ENCODE assay signal across 15 cellular contexts in genomic region chr2:156565066-156565710, GRCh38.
A peak's percentile ranks its signal among the peaks of the same experiment; 100 is the strongest.
DNase-seq lines count a peak whose midpoint lies in the region; ATAC-seq and TF ChIP-seq lines count a peak whose summit lies in the region.
"Had no signal": no experiment of that assay in that cellular context is flagged by ENCODE, and none has a peak within 500 bp of the region (broad histone marks: within the 10 kb centered on the region; RNA-seq: fewer than 3 reads in every experiment).

No MANE protein-coding gene starts in this region.

- ATAC-seq in GM23338 = no peak; the same call in 2 of the 3 replicates
- no peak for ATAC-seq in stimulated activated memory B cell treated with anti-CD40 and anti-IgM and Interleukin-4, amounts not matched to agents 10 μg/mL and 1 μg/mL and 100 μg/mL, for 72 hours
- ATAC-seq: mucosa of descending colon had no signal

- no peak overlapping the region for H3K27ac Mint-ChIP-seq in GM23338
- no peak overlapping the region for H3K27ac Mint-ChIP-seq in glutamatergic neuron (ENCODE audit: unreplicated experiment)
- H3K27ac Mint-ChIP-seq in stimulated activated memory B cell treated with anti-CD40 and anti-IgM and Interleukin-4, amounts not matched to agents 10 μg/mL and 1 μg/mL and 100 μg/mL, for 72 hours = no peak overlapping the region
- H3K27ac Mint-ChIP-seq: CD4-positive, CD25-positive, alpha-beta regulatory T cell had no signal

- peaks cover 20% of the 10 kb centered on the region for H3K4me1 ChIP-seq in GM23338 (ENCODE audit: insufficient read depth)
- H3K4me1 ChIP-seq: uterus had no signal

- H3F3A ChIP-seq in GM23338 (replicated peaks; ENCODE audit: low read depth) = no peaks in the 10 kb centered on the region

- no peak for TF ChIP-seq CTCF in GM23338 (conservative IDR thresholded peaks at IDR 0.05; ENCODE audit: low read depth in 2 of 2)
- TF ChIP-seq CTCF in kidney epithelial cell (IDR thresholded peaks at IDR 0.05; ENCODE audit: insufficient read depth, low read length, poor library complexity, severe bottlenecking) = no peak
- TF ChIP-seq CTCF in glutamatergic neuron (IDR thresholded peaks at IDR 0.05; ENCODE audit: partially characterized antibody, unreplicated experiment) = no peak

- no peak overlapping the region for H2AFZ ChIP-seq in GM23338

- H3K36me3 ChIP-seq in GM23338 (ENCODE audit: insufficient read depth) = no peaks in the 10 kb centered on the region
- no peaks in the 10 kb centered on the region for H3K36me3 ChIP-seq in kidney epithelial cell (ENCODE audit: control insufficient read depth, insufficient read depth, low read length)
- H3K36me3 ChIP-seq: uterus had no signal

- H3K36me3 Mint-ChIP-seq in GM23338 (ENCODE audit: low read depth) (peaks cover 2% of the 10 kb centered on the region; the same call in 1 of the 3 replicates), glutamatergic neuron (ENCODE audit: unreplicated experiment) (no peaks in the 10 kb centered on the region)
- H3K36me3 Mint-ChIP-seq in stimulated activated memory B cell treated with anti-CD40 and anti-IgM and Interleukin-4, amounts not matched to agents 10 μg/mL and 1 μg/mL and 100 μg/mL, for 72 hours = peaks cover 29% of the 10 kb centered on the region

- H3K4me3 Mint-ChIP-seq in GM23338 (no peak overlapping the region), glutamatergic neuron (ENCODE audit: unreplicated experiment) (no peak overlapping the region)
- H3K4me3 Mint-ChIP-seq in stimulated activated memory B cell treated with anti-CD40 and anti-IgM and Interleukin-4, amounts not matched to agents 10 μg/mL and 1 μg/mL and 100 μg/mL, for 72 hours = no peak overlapping the region
- H3K4me3 Mint-ChIP-seq: CD4-positive, CD25-positive, alpha-beta regulatory T cell had no signal

- H3K4me1 Mint-ChIP-seq in GM23338 (peaks cover 20% of the 10 kb centered on the region), glutamatergic neuron (ENCODE audit: low read depth, unreplicated experiment) (peaks cover 14% of the 10 kb centered on the region)
- no peaks in the 10 kb centered on the region for H3K4me1 Mint-ChIP-seq in stimulated activated memory B cell treated with anti-CD40 and anti-IgM and Interleukin-4, amounts not matched to agents 10 μg/mL and 1 μg/mL and 100 μg/mL, for 72 hours

- H3K9me3 Mint-ChIP-seq in GM23338 (no peaks in the 10 kb centered on the region), glutamatergic neuron (ENCODE audit: unreplicated experiment) (no peaks in the 10 kb centered on the region)
- H3K9me3 Mint-ChIP-seq in stimulated activated memory B cell treated with anti-CD40 and anti-IgM and Interleukin-4, amounts not matched to agents 10 μg/mL and 1 μg/mL and 100 μg/mL, for 72 hours = no peaks in the 10 kb centered on the region
- H3K9me3 Mint-ChIP-seq: CD4-positive, CD25-positive, alpha-beta regulatory T cell had no signal

- no peaks in the 10 kb centered on the region for H3K9me2 ChIP-seq in GM23338 (ENCODE audit: insufficient read depth)

- no peaks in the 10 kb centered on the region for H3K27me3 ChIP-seq in GM23338 (ENCODE audit: insufficient read depth)
- no peaks in the 10 kb centered on the region for H3K27me3 ChIP-seq in kidney epithelial cell (ENCODE audit: control insufficient read depth, insufficient read depth, low read length)
- H3K27me3 ChIP-seq: uterus had no signal

- H3K4me2 ChIP-seq in GM23338 = no peak overlapping the region

- H3K4me3 ChIP-seq in GM23338 (no peak overlapping the region), kidney epithelial cell (ENCODE audit: low read depth, low read length) (no peak overlapping the region)
- H3K4me3 ChIP-seq: mucosa of descending colon, uterus had no signal

- no peaks in the 10 kb centered on the region for H4K20me1 ChIP-seq in GM23338 (replicated peaks; ENCODE audit: insufficient read depth)

- H3K79me2 ChIP-seq in GM23338 (replicated peaks; ENCODE audit: insufficient read depth) = no peaks in the 10 kb centered on the region

- no peak overlapping the region for H3K27ac ChIP-seq in GM23338 (ENCODE audit: low read depth)
- H3K27ac ChIP-seq: uterus had no signal

- DNase-seq in AG08396 (ENCODE audit: low spot score) (peak; percentile 60), GM23338 (ENCODE audit: low spot score) (peak; percentile 9), amniotic epithelial cell (ENCODE audit: low read depth) (peak; percentile 68), kidney epithelial cell (ENCODE audit: low read depth) (peak; percentile 14), glutamatergic neuron (no peak), RPMI8226 (no peak), NCI-H2196 (lab: John Stamatoyannopoulos, UW; ENCODE audit: unreplicated experiment) (no peak)
- DNase-seq: amygdala; CD4-positive, CD25-positive, alpha-beta regulatory T cell; effector CD4-positive, alpha-beta T cell; mucosa of descending colon; NCI-H2171; small intestine; uterus had no signal

- H3K27me3 Mint-ChIP-seq in GM23338 (ENCODE audit: insufficient read depth, low read depth, poor library complexity) (no peaks in the 10 kb centered on the region), glutamatergic neuron (ENCODE audit: unreplicated experiment) (no peaks in the 10 kb centered on the region)
- H3K27me3 Mint-ChIP-seq in stimulated activated memory B cell treated with anti-CD40 and anti-IgM and Interleukin-4, amounts not matched to agents 10 μg/mL and 1 μg/mL and 100 μg/mL, for 72 hours = no peaks in the 10 kb centered on the region
- H3K27me3 Mint-ChIP-seq: CD4-positive, CD25-positive, alpha-beta regulatory T cell had no signal

TF ChIP-seq in GM23338, 12 proteins besides CTCF, POLR2A, EP300 and RAD21 (continues in another document):
- no peak for TF ChIP-seq ETS1 (IDR thresholded peaks at IDR 0.05)
- TF ChIP-seq EZH2phosphoT487 (IDR thresholded peaks at IDR 0.05; ENCODE audit: unreplicated experiment) = no peak
- TF ChIP-seq EZH2 (IDR thresholded peaks at IDR 0.05; ENCODE audit: low read depth, unreplicated experiment) = no peak
- no peak for TF ChIP-seq CREB1 (CRISPR knock-in tag; IDR thresholded peaks at IDR 0.05; ENCODE audit: low read depth)
- TF ChIP-seq REST (IDR thresholded peaks at IDR 0.05; ENCODE audit: unreplicated experiment) = no peak
- TF ChIP-seq ZNF331 (CRISPR knock-in tag; IDR thresholded peaks at IDR 0.05; ENCODE audit: low read depth) = no peak
- no peak for TF ChIP-seq POLR2AphosphoS5 (IDR thresholded peaks at IDR 0.05; ENCODE audit: low read depth)
- no peak for TF ChIP-seq NANOG (IDR thresholded peaks at IDR 0.05; ENCODE audit: borderline replicate concordance)
- TF ChIP-seq JUNB (IDR thresholded peaks at IDR 0.05; ENCODE audit: unreplicated experiment) = no peak

Comparison
In these comparisons a context has a peak if more than half of its experiments do, and no peak if none do; other contexts are left out.
1. DNase-seq: peak in AG08396 (single experiment), GM23338 (single experiment), amniotic epithelial cell (single experiment) and kidney epithelial cell (single experiment); none in glutamatergic neuron (single experiment), RPMI8226 (single experiment) and NCI-H2196 (single experiment).